19 cellular contexts compared by ENCODE assay signal in genomic region chr4:73507541-73507940, GRCh38. TPM values are rescaled to one million over a fixed set of nuclear protein-coding genes. Genes with fewer than 3 reads are reported as not detected.
DNase-seq lines count a peak whose midpoint lies in the region; ATAC-seq and TF ChIP-seq lines count a peak whose summit lies in the region.
"Had no signal": no experiment of that assay in that cellular context is flagged by ENCODE, and none has a peak within 500 bp of the region (broad histone marks: within the 10 kb centered on the region; RNA-seq: fewer than 3 reads in every experiment).

No MANE protein-coding gene starts in this region.

- H3K4me1 ChIP-seq in breast epithelium (no peaks in the 10 kb centered on the region), right lobe of liver (peaks cover 0 to 69% (median 24%) of the 10 kb centered on the region in 4 donors), OCI-LY7 (ENCODE audit: insufficient read depth, low read length, poor library complexity, severe bottlenecking) (peaks cover 13% of the 10 kb centered on the region)
- H3K4me1 ChIP-seq: A549 had no signal

- intact Hi-C loops in MCF 10A (cut with micrococcal nuclease) = no loop called here
- intact Hi-C loops in breast epithelium (cut with DNase I; ENCODE audit: low total_unique reads) = loop anchor here (10.0 kb wide), 1 partner anchor 1113 kb away; no protein-coding TSS in a partner anchor
- intact Hi-C loops in left colon (cut with DNase I, micrococcal nuclease) = no loop called here
- intact Hi-C loops in right lobe of liver (cut with DNase I) = no loop called here
- intact Hi-C loops in OCI-LY7 (cut with micrococcal nuclease; ENCODE audit: unreplicated experiment) = no loop called here

- CTCF ChIA-PET in MCF 10A (lab: Yijun Ruan, JAX) = no interaction called here
- CTCF ChIA-PET in OCI-LY7 (lab: Charles Lee; ENCODE audit: unreplicated experiment) = no interaction called here

- H3K9me3 ChIP-seq in breast epithelium = no peaks in the 10 kb centered on the region
- no peaks in the 10 kb centered on the region for H3K9me3 ChIP-seq in right lobe of liver
- no peaks in the 10 kb centered on the region for H3K9me3 ChIP-seq in OCI-LY7 (ENCODE audit: low read length)
- H3K9me3 ChIP-seq: A549 had no signal

- no peak overlapping the region for H3K4me3 ChIP-seq in breast epithelium
- no peak overlapping the region for H3K4me3 ChIP-seq in right lobe of liver
- H3K4me3 ChIP-seq in OCI-LY7 (ENCODE audit: low read depth, low read length, poor library complexity, severe bottlenecking) = no peak overlapping the region
- H3K4me3 ChIP-seq: A549 had no signal

- H4K20me1 ChIP-seq in OCI-LY7 (ENCODE audit: insufficient read depth, low read length) = no peaks in the 10 kb centered on the region

- H3K36me3 ChIP-seq in breast epithelium (no peaks in the 10 kb centered on the region), right lobe of liver (peaks cover 0 to 21% (median 8%) of the 10 kb centered on the region in 4 donors), OCI-LY7 (ENCODE audit: insufficient read depth, low read length) (no peaks in the 10 kb centered on the region)

- H3K27ac ChIP-seq in breast epithelium (no peak overlapping the region), right lobe of liver (peak overlapping the region; percentile 40 to 81 (median 77)), OCI-LY7 (ENCODE audit: low read depth, low read length, poor library complexity, severe bottlenecking) (no peak overlapping the region)
- H3K27ac ChIP-seq: 22Rv1, A549, C4-2B had no signal

- ATAC-seq in left colon = peak; percentile 57
- peak; percentile 80 to 86 (median 85) for ATAC-seq in right lobe of liver
- no peak for ATAC-seq in activated T-cell treated with anti-CD3 and anti-CD28 coated beads, Interleukin-2, amount 50 U/mL, for 72 hours (replicated peaks in 1 of 2)
- ATAC-seq: A549 had no signal

- H3K4me2 ChIP-seq in OCI-LY7 (ENCODE audit: low read length) = no peak overlapping the region
- H3K4me2 ChIP-seq: A549 had no signal

- no peaks in the 10 kb centered on the region for H3K27me3 ChIP-seq in breast epithelium
- H3K27me3 ChIP-seq in right lobe of liver = no peaks in the 10 kb centered on the region

- POLR2A ChIA-PET in MCF 10A (lab: Yijun Ruan, JAX) (no interaction called here), OCI-LY7 (lab: Charles Lee) (interaction anchor here (0.8 to 1.5 kb wide), 2 partner anchors 147 to 204 kb away, joined by 3 to 5 read pairs; no protein-coding TSS in a partner anchor)

- no peak overlapping the region for H3K27ac Mint-ChIP-seq in MCF 10A (ENCODE audit: low read depth, unreplicated experiment)
- H3K27ac Mint-ChIP-seq in activated T-cell treated with anti-CD3 and anti-CD28 coated beads, Interleukin-2, amount 50 U/mL, for 72 hours = no peak overlapping the region
- H3K27ac Mint-ChIP-seq: CD4-positive, alpha-beta memory T cell; H9 had no signal

- no peaks in the 10 kb centered on the region for H3K79me2 ChIP-seq in OCI-LY7 (ENCODE audit: insufficient read depth, low read depth, low read length)

- no peak overlapping the region for H2AFZ ChIP-seq in OCI-LY7 (ENCODE audit: low read length)

- H3K27me3 Mint-ChIP-seq in MCF 10A (ENCODE audit: insufficient read depth, unreplicated experiment) = no peaks in the 10 kb centered on the region
- peaks cover 5% of the 10 kb centered on the region for H3K27me3 Mint-ChIP-seq in activated T-cell treated with anti-CD3 and anti-CD28 coated beads, Interleukin-2, amount 50 U/mL, for 72 hours (ENCODE audit: low read depth)
- H3K27me3 Mint-ChIP-seq: CD4-positive, alpha-beta memory T cell had no signal

- H3K36me3 Mint-ChIP-seq in MCF 10A (ENCODE audit: insufficient read depth, unreplicated experiment) = no peaks in the 10 kb centered on the region
- no peaks in the 10 kb centered on the region for H3K36me3 Mint-ChIP-seq in activated T-cell treated with anti-CD3 and anti-CD28 coated beads, Interleukin-2, amount 50 U/mL, for 72 hours (ENCODE audit: insufficient read depth in 2 of 2)
- H3K36me3 Mint-ChIP-seq: CD4-positive, alpha-beta memory T cell had no signal

- DNase-seq in MCF 10A (ENCODE audit: unreplicated experiment) = peak; percentile 28
- DNase-seq in breast epithelium (ENCODE audit: low spot score in 2 of 2) = no peak
- no peak for DNase-seq in left colon
- no peak for DNase-seq in right lobe of liver
- no peak for DNase-seq in erythroblast (lab: John Stamatoyannopoulos, UW)
- no peak for DNase-seq in activated CD4-positive, alpha-beta T cell treated with anti-CD3 and anti-CD28 coated beads, Interleukin-2, amount 50 U/mL, for 4 hours
- no peak for DNase-seq in activated T-cell treated with anti-CD3 and anti-CD28 coated beads, Interleukin-2, amount 50 U/mL, for 72 hours
- no peak for DNase-seq in OCI-LY7 (ENCODE audit: low spot score)
- DNase-seq: AML-193; CD4-positive, alpha-beta memory T cell; DMS153; DMS79; GF-D8; H9 had no signal

- peaks cover 5% of the 10 kb centered on the region; the same call in 1 of the 2 replicates for H3K9me2 ChIP-seq in OCI-LY7 (ENCODE audit: insufficient read depth, low read length)

- H3K9me3 Mint-ChIP-seq in MCF 10A (ENCODE audit: unreplicated experiment) = no peaks in the 10 kb centered on the region
- no peaks in the 10 kb centered on the region for H3K9me3 Mint-ChIP-seq in activated T-cell treated with anti-CD3 and anti-CD28 coated beads, Interleukin-2, amount 50 U/mL, for 72 hours
- H3K9me3 Mint-ChIP-seq: H9 had no signal

- no peak for TF ChIP-seq CTCF in MCF 10A (IDR thresholded peaks at IDR 0.05; ENCODE audit: unreplicated experiment)
- no peak for TF ChIP-seq CTCF in breast epithelium (IDR thresholded peaks at IDR 0.05)
- TF ChIP-seq CTCF in right lobe of liver (IDR thresholded peaks at IDR 0.05) = no peak
- TF ChIP-seq CTCF in OCI-LY7 (conservative IDR thresholded peaks at IDR 0.05; ENCODE audit: low read length) = no peak

- TF ChIP-seq POLR2A in breast epithelium (IDR thresholded peaks at IDR 0.05) = no peak
- TF ChIP-seq POLR2A in right lobe of liver (IDR thresholded peaks at IDR 0.05) = peak; percentile 29
- no peak for TF ChIP-seq POLR2A in erythroblast (IDR thresholded peaks at IDR 0.05; ENCODE audit: low read length)

- H3K4me3 Mint-ChIP-seq in MCF 10A (ENCODE audit: unreplicated experiment) = no peak overlapping the region
- no peak overlapping the region for H3K4me3 Mint-ChIP-seq in activated T-cell treated with anti-CD3 and anti-CD28 coated beads, Interleukin-2, amount 50 U/mL, for 72 hours
- H3K4me3 Mint-ChIP-seq: CD4-positive, alpha-beta memory T cell; H9 had no signal

- no TSS peak for BruUV-seq in MCF 10A (replicated peaks; lab: Mats Ljungman, UMichigan)
- no TSS peak for BruUV-seq in OCI-LY7 (replicated peaks; lab: Mats Ljungman, UMichigan)

- no peaks in the 10 kb centered on the region for H3K4me1 Mint-ChIP-seq in MCF 10A (ENCODE audit: insufficient read depth, unreplicated experiment)
- no peaks in the 10 kb centered on the region for H3K4me1 Mint-ChIP-seq in activated T-cell treated with anti-CD3 and anti-CD28 coated beads, Interleukin-2, amount 50 U/mL, for 72 hours (ENCODE audit: low read depth)
- H3K4me1 Mint-ChIP-seq: CD4-positive, alpha-beta memory T cell had no signal

RNA-seq across cellular contexts. Expression of gene AFM, which starts 26.0 kb away (rescaled TPM):
- total RNA-seq in MCF 10A (2022) (not detected in 2 replicates), breast epithelium (not detected), left colon (not detected), right lobe of liver (100 to 1,000 TPM; 129 to 320 (median 169) TPM), OCI-LY7 (2022) (not detected in 2 replicates)
- not detected for total RNA-seq in activated T-cell treated with anti-CD3 and anti-CD28 coated beads, Interleukin-2, amount 50 U/mL, for 72 hours
- not detected in 2 replicates for total RNA-seq in OCI-LY7 (2014; rRNA removed; shearing (Covaris generic))
- total RNA-seq: CD4-positive, alpha-beta memory T cell; Daoy; H1; H9 had no signal

Comparison
In these comparisons a context has a peak if more than half of its experiments do, and no peak if none do; other contexts are left out.
1. H3K27ac ChIP-seq: peak in right lobe of liver (3 of 3); none in breast epithelium (0 of 2) and OCI-LY7 (single experiment).
2. ATAC-seq: peak in left colon (single experiment) and right lobe of liver (4 of 4); none in activated T-cell treated with anti-CD3 and anti-CD28 coated beads, Interleukin-2, amount 50 U/mL, for 72 hours (0 of 2).
3. RNA of gene AFM, which starts 26.0 kb away (total RNA-seq): 129 to 320 TPM in right lobe of liver; not detected in left colon, not detected in MCF 10A, not detected in breast epithelium, not detected in activated T-cell treated with anti-CD3 and anti-CD28 coated beads, Interleukin-2, amount 50 U/mL, for 72 hours and not detected in OCI-LY7; every median in the first group is over 100 times any median in the second.